Comparison of ENCODE assay signal across 8 cellular contexts in the genomic region with DNA sequence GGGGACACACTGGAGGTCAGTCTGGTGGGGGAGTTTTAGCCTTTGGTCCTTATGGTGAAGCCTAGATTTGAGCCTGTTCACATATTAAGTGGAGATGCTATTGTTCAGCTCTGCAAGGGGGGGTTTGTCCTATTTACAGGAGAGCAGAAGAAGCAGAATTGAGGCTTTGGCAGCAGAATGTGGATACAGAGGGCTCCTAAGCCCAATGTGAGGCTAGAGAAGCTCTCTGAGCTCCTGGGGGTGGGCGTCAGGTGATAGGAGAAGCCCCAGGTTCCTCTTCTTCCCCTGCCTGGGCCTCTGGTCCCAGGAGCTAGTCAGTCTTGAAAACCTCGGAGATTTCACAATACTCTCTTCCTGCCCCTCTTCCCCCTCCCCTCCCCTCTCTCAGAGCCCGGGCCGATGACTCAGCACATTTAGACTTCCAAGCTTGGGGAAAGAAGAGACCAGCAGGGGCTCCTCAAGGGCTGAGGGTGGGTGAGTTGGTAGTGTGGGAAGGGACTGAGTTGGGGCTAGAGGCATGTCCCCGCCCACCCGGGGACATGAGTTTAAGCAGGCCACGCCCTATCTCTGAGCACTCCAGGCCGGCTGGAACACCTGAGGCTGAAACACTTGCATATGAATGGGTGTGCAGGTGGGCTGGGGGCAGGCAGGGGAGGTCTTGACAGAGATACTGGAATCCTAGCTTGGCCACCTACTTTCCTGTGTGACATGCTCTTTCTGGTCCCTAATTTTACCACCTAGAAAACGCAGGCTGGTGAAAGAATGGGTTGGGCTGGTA. TPM values are rescaled to one million over a fixed set of nuclear protein-coding genes. Genes with fewer than 3 reads are reported as not detected.
DNase-seq lines count a peak whose midpoint lies in the region; ATAC-seq and TF ChIP-seq lines count a peak whose summit lies in the region.

No MANE protein-coding gene starts in this region.

- no peaks in the 10 kb centered on the region for H3K9me3 ChIP-seq in neutrophil
- no peaks in the 10 kb centered on the region for H3K9me3 ChIP-seq in thyroid gland

- H3K4me1 ChIP-seq in neutrophil (ENCODE audit: control insufficient read depth in 1 of 2, insufficient read depth in 1 of 2, low read depth in 1 of 2, low read length in 1 of 2) (peaks cover 28 to 49% of the 10 kb centered on the region in 2 experiments), thyroid gland (peaks cover 9 to 18% of the 10 kb centered on the region in 2 donors)

- H3K4me3 Mint-ChIP-seq in HFFc6 = peak overlapping the region; percentile 93

- peak overlapping the region; percentile 97 for H3K27ac Mint-ChIP-seq in HFFc6

- 0 to 5% methylated on average over 6 to 8 of the region's 9 CpGs for WGBS in thyroid gland, 2 donors

- TF ChIP-seq CTCF in HFFc6 (IDR thresholded peaks at IDR 0.05) (peak; percentile 23; the same call in 1 of the 2 replicates), neutrophil (IDR thresholded peaks at IDR 0.05) (peak; percentile 27), thyroid gland (IDR thresholded peaks at IDR 0.05) (peak in 2 of 6 experiments; percentile 11 to 13)

- H3K4me3 ChIP-seq in neutrophil (ENCODE audit: low read depth in 1 of 2, low read length in 1 of 2) = peak overlapping the region; percentile 71 to 93
- H3K4me3 ChIP-seq in thyroid gland (replicated peaks in 1 of 3) = peak overlapping the region in 1 of 3 donors; percentile 0

- peaks cover 1% of the 10 kb centered on the region; the same call in 1 of the 2 replicates for H3K27me3 Mint-ChIP-seq in HFFc6 (ENCODE audit: insufficient read depth)

- H3K36me3 ChIP-seq in neutrophil = peaks cover 49% of the 10 kb centered on the region
- H3K36me3 ChIP-seq in thyroid gland = peaks cover 17 to 27% of the 10 kb centered on the region in 2 donors

- TF ChIP-seq POLR2A in thyroid gland (IDR thresholded peaks at IDR 0.05) = peak in 1 of 2 donors; percentile 68

- no peaks in the 10 kb centered on the region for H3K27me3 ChIP-seq in neutrophil
- no peaks in the 10 kb centered on the region for H3K27me3 ChIP-seq in thyroid gland

- peaks cover 40% of the 10 kb centered on the region for H3K4me1 Mint-ChIP-seq in HFFc6 (ENCODE audit: low read depth)

- H3K27ac ChIP-seq in neutrophil (peak overlapping the region; percentile 98), thyroid gland (peak overlapping the region; percentile 84 to 98 (median 97))

- H3K36me3 Mint-ChIP-seq in HFFc6 (ENCODE audit: low read depth) = peaks cover 28% of the 10 kb centered on the region

- DNase-seq in AML-193 (lab: John Stamatoyannopoulos, UW) (peak; percentile 72 to 74), HFFc6 (peak; percentile 86), RPMI7951 (ENCODE audit: low read depth) (peak; percentile 95), globus pallidus (ENCODE audit: low spot score) (peak; percentile 50), thyroid gland (peak; percentile 87 to 90)
- peak; percentile 49 for DNase-seq in activated naive CD4-positive, alpha-beta T cell treated with Interleukin-2 at 50 U/mL for 16 hours

- intact Hi-C loops in thyroid gland (cut with DNase I) = no loop called here

- H3K9me3 Mint-ChIP-seq in HFFc6 = no peaks in the 10 kb centered on the region

- ATAC-seq in HG02938 (IDR thresholded peaks at IDR 0.05; ENCODE audit: unreplicated experiment) = no peak

RNA-seq across cellular contexts. Expression of a gene that starts 3.4 kb away (rescaled TPM):
- 10 to 100 TPM; 76.6 to 89.1 (median 83.9) TPM for total RNA-seq in HFFc6 (2021; fragmentation: NEBNext Ultra II Directional; extraction: Animal tissue kit (Norgen Biotek cat#: 25700))
- 46.8 and 49.0 TPM in 2 replicates for total RNA-seq in RPMI7951 (2014; rRNA removed; shearing (Covaris generic))
- 100 to 1,000 TPM in 3 of 4 donors, 10 to 100 TPM in 1; 68.4 to 160 (median 118) TPM for total RNA-seq in thyroid gland

RNA-seq across cellular contexts. Expression of a gene that starts 19.0 kb away (rescaled TPM):
- total RNA-seq in HFFc6 (2021; fragmentation: NEBNext Ultra II Directional; extraction: Animal tissue kit (Norgen Biotek cat#: 25700)) = under 1 TPM in 4 of 6 experiments, not detected in 2; 0.05 to 0.62 (median 0.24) TPM
- 0.72 and 1.1 TPM in 2 replicates for total RNA-seq in RPMI7951 (2014; rRNA removed; shearing (Covaris generic))
- 10 to 100 TPM in 1 of 4 donors, 1 to 10 TPM in 3; 5.1 to 14.4 (median 6.3) TPM for total RNA-seq in thyroid gland

RNA-seq across cellular contexts. Expression of a gene that starts 34.0 kb away (rescaled TPM):
- total RNA-seq in HFFc6 (2021; fragmentation: NEBNext Ultra II Directional; extraction: Animal tissue kit (Norgen Biotek cat#: 25700)) = 100 to 1,000 TPM in 1 of 6 experiments, 10 to 100 TPM in 5; 68.0 to 100 (median 76.7) TPM
- total RNA-seq in RPMI7951 (2014; rRNA removed; shearing (Covaris generic)) = 19.9 and 21.1 TPM in 2 replicates
- total RNA-seq in thyroid gland = 10 to 100 TPM; 19.2 to 32.9 (median 22.1) TPM

RNA-seq across cellular contexts. Expression of a gene that starts 37.7 kb away (rescaled TPM):
- total RNA-seq in HFFc6 (2021; fragmentation: NEBNext Ultra II Directional; extraction: Animal tissue kit (Norgen Biotek cat#: 25700)) = 10 to 100 TPM; 23.2 to 32.1 (median 27.5) TPM
- total RNA-seq in RPMI7951 (2014; rRNA removed; shearing (Covaris generic)) = 17.7 and 18.3 TPM in 2 replicates
- total RNA-seq in thyroid gland = 10 to 100 TPM; 30.6 to 33.9 (median 33.4) TPM

RNA-seq across cellular contexts. Expression of a gene that starts 39.9 kb away (rescaled TPM):
- 10 to 100 TPM; 37.4 to 46.6 (median 41.0) TPM for total RNA-seq in HFFc6 (2021; fragmentation: NEBNext Ultra II Directional; extraction: Animal tissue kit (Norgen Biotek cat#: 25700))
- total RNA-seq in RPMI7951 (2014; rRNA removed; shearing (Covaris generic)) = 65.5 and 76.1 TPM in 2 replicates
- 100 to 1,000 TPM in 3 of 4 donors, 10 to 100 TPM in 1; 99.8 to 184 (median 106) TPM for total RNA-seq in thyroid gland
